Comparison of ENCODE assay signal across 9 cellular contexts in genomic region chrX:47093248-47093647, GRCh38. TPM values are rescaled to one million over a fixed set of nuclear protein-coding genes. Genes with fewer than 3 reads are reported as not detected.
DNase-seq lines count a peak whose midpoint lies in the region; ATAC-seq and TF ChIP-seq lines count a peak whose summit lies in the region.
"Had no signal": no experiment of that assay in that cellular context is flagged by ENCODE, and none has a peak within 500 bp of the region (broad histone marks: within the 10 kb centered on the region; RNA-seq: fewer than 3 reads in every experiment).

No MANE protein-coding gene starts in this region.

- DNase-seq in NCI-H1417 (lab: John Stamatoyannopoulos, UW) (peak in 2 of 3 experiments; percentile 11 to 61), NCI-H1417 treated with DMSO at 0.1 percent for 48 hours (lab: John Stamatoyannopoulos, UW) (no peak), LNCaP clone FGC (ENCODE audit: low read depth) (peak; percentile 3), adipocyte (ENCODE audit: low read depth) (peak; percentile 71), left lobe of liver (ENCODE audit: low spot score) (no peak), colonic mucosa (no peak), germinal center (ENCODE audit: low spot score) (no peak)
- DNase-seq: activated B cell treated with CpG ODN at 0.5 μM for 24 hours had no signal

- H3K9ac ChIP-seq in adipocyte (ENCODE audit: low read length) (no peak overlapping the region), colonic mucosa (ENCODE audit: low read depth in 2 of 2, low read length in 2 of 2) (no peak overlapping the region)

- ATAC-seq in left lobe of liver: peak; percentile 33
- no peak for ATAC-seq in HG03045 (IDR thresholded peaks at IDR 0.05; ENCODE audit: unreplicated experiment)

- H3K27me3 ChIP-seq in adipocyte (replicated peaks; ENCODE audit: control insufficient read depth, insufficient read depth, low read length) (peaks cover 5% of the 10 kb centered on the region), colonic mucosa (no peaks in the 10 kb centered on the region)

- no peak overlapping the region for H3K4me3 ChIP-seq in LNCaP clone FGC (ENCODE audit: low read depth, low read length)
- H3K4me3 ChIP-seq in adipocyte (ENCODE audit: low read length): no peak overlapping the region
- no peak overlapping the region for H3K4me3 ChIP-seq in colonic mucosa

- H3K36me3 ChIP-seq in adipocyte (ENCODE audit: control insufficient read depth, insufficient read depth, low read length, severe bottlenecking) (no peaks in the 10 kb centered on the region), colonic mucosa (no peaks in the 10 kb centered on the region)

- TF ChIP-seq CTCF in LNCaP clone FGC (IDR thresholded peaks at IDR 0.05; ENCODE audit: control insufficient read depth, extremely low read depth, insufficient read depth) (peak; percentile 38; the same call in 1 of the 2 replicates), colonic mucosa (IDR thresholded peaks at IDR 0.05) (no peak)

- intact Hi-C loops in colonic mucosa (cut with DNase I): loop anchor here (5.0 kb wide), 1 partner anchor 336 kb away; the partner anchor contains the start of gene SLC9A7

- no peaks in the 10 kb centered on the region for H3K9me3 ChIP-seq in adipocyte (ENCODE audit: control insufficient read depth, low read length)
- no peaks in the 10 kb centered on the region for H3K9me3 ChIP-seq in colonic mucosa

- no peaks in the 10 kb centered on the region for H3K4me1 ChIP-seq in adipocyte (ENCODE audit: control insufficient read depth, insufficient read depth, low read length)
- no peaks in the 10 kb centered on the region for H3K4me1 ChIP-seq in colonic mucosa

- H3K27ac ChIP-seq in colonic mucosa: no peak overlapping the region

RNA-seq across cellular contexts. Expression of gene RGN, which starts 15.0 kb away (rescaled TPM):
- 188 TPM for total RNA-seq in left lobe of liver
- under 1 TPM; 0.88 to 0.89 TPM for total RNA-seq in colonic mucosa

RNA-seq across cellular contexts. Expression of gene NDUFB11, which starts 51.3 kb away (rescaled TPM):
- total RNA-seq in left lobe of liver (67.1 TPM), colonic mucosa (10 to 100 TPM; 84.6 to 97.1 TPM)

RNA-seq across cellular contexts. Expression of gene RBM10, which starts 51.8 kb away (rescaled TPM):
- total RNA-seq in left lobe of liver: 15.0 TPM
- total RNA-seq in colonic mucosa: 10 to 100 TPM; 30.0 to 67.8 TPM

Comparison
In these comparisons a context has a peak if more than half of its experiments do, and no peak if none do; other contexts are left out.
1. DNase-seq: peak in NCI-H1417 (2 of 3), LNCaP clone FGC (single experiment) and adipocyte (single experiment); none in NCI-H1417 treated with DMSO at 0.1 percent for 48 hours (single experiment), left lobe of liver (single experiment), colonic mucosa (single experiment) and germinal center (single experiment).
2. RNA of gene RGN, which starts 15.0 kb away (total RNA-seq): 188 TPM in left lobe of liver (single experiment); 0.88 to 0.89 TPM in colonic mucosa; every median in the first group is over 100 times any median in the second.